Comparison of ENCODE assay signal across 17 cellular contexts in genomic region chrX:1610736-1611135, GRCh38. TPM values are rescaled to one million over a fixed set of nuclear protein-coding genes. Genes with fewer than 3 reads are reported as not detected.
A peak's percentile ranks its signal among the peaks of the same experiment; 100 is the strongest.
DNase-seq lines count a peak whose midpoint lies in the region; ATAC-seq and TF ChIP-seq lines count a peak whose summit lies in the region.
"Had no signal": no experiment of that assay in that cellular context is flagged by ENCODE, and none has a peak within 500 bp of the region (broad histone marks: within the 10 kb centered on the region; RNA-seq: fewer than 3 reads in every experiment).

No MANE protein-coding gene starts in this region.

- no peak for DNase-seq in nephron progenitor cell
- no peak for DNase-seq in MV-4-11 (lab: John Stamatoyannopoulos, UW)
- no peak for DNase-seq in activated naive CD4-positive, alpha-beta T cell treated with anti-CD3 and anti-CD28 coated beads, Interleukin-2, amount 50 U/mL, for 72 hours (ENCODE audit: low spot score in 2 of 2)
- DNase-seq: 8988T; C1 segment of cervical spinal cord; CD4-positive, CD25-positive, alpha-beta regulatory T cell; CD8-positive, alpha-beta memory T cell; COR-L47; GM23248; HFFc6 had no signal

- H3K36me3 Mint-ChIP-seq in nephron progenitor cell (ENCODE audit: low read depth), result no peaks in the 10 kb centered on the region
- H3K36me3 Mint-ChIP-seq in stimulated activated memory B cell treated with anti-CD40 and anti-IgM and Interleukin-4, amounts not matched to agents 10 μg/mL and 1 μg/mL and 100 μg/mL, for 72 hours, result peaks cover under 1% of the 10 kb centered on the region
- H3K36me3 Mint-ChIP-seq in activated naive CD4-positive, alpha-beta T cell treated with anti-CD3 and anti-CD28 coated beads, Interleukin-2, amount 50 U/mL, for 72 hours, result no peaks in the 10 kb centered on the region
- H3K36me3 Mint-ChIP-seq: CD4-positive, CD25-positive, alpha-beta regulatory T cell; CD8-positive, alpha-beta memory T cell had no signal

- H3K79me2 ChIP-seq in OCI-LY3 (ENCODE audit: low read length), result peaks cover 21% of the 10 kb centered on the region

- H3K27me3 ChIP-seq in BLaER1 (no peaks in the 10 kb centered on the region), OCI-LY3 (ENCODE audit: low read depth, low read length) (no peaks in the 10 kb centered on the region)

- peaks cover 18% of the 10 kb centered on the region for H3K4me1 Mint-ChIP-seq in nephron progenitor cell
- H3K4me1 Mint-ChIP-seq in stimulated activated memory B cell treated with anti-CD40 and anti-IgM and Interleukin-4, amounts not matched to agents 10 μg/mL and 1 μg/mL and 100 μg/mL, for 72 hours, result peaks cover 16% of the 10 kb centered on the region
- H3K4me1 Mint-ChIP-seq: CD4-positive, CD25-positive, alpha-beta regulatory T cell; CD8-positive, alpha-beta memory T cell had no signal

- H3K4me2 ChIP-seq in BLaER1 (peak overlapping the region; percentile 54; the same call in 1 of the 2 replicates), OCI-LY3 (ENCODE audit: low read length) (peak overlapping the region; percentile 83)

- peaks cover 2% of the 10 kb centered on the region; the same call in 1 of the 2 replicates for H4K20me1 ChIP-seq in BLaER1
- H4K20me1 ChIP-seq in OCI-LY3 (ENCODE audit: insufficient read depth, low read length), result no peaks in the 10 kb centered on the region

- no peak overlapping the region for H3K4me3 Mint-ChIP-seq in nephron progenitor cell
- H3K4me3 Mint-ChIP-seq in stimulated activated memory B cell treated with anti-CD40 and anti-IgM and Interleukin-4, amounts not matched to agents 10 μg/mL and 1 μg/mL and 100 μg/mL, for 72 hours, result no peak overlapping the region
- H3K4me3 Mint-ChIP-seq: CD8-positive, alpha-beta memory T cell; HFFc6 had no signal

- H3K9me3 ChIP-seq in BLaER1 (no peaks in the 10 kb centered on the region), OCI-LY3 (ENCODE audit: insufficient read depth, low read length) (no peaks in the 10 kb centered on the region)

- no peaks in the 10 kb centered on the region for H3K9me3 Mint-ChIP-seq in nephron progenitor cell
- no peaks in the 10 kb centered on the region for H3K9me3 Mint-ChIP-seq in stimulated activated memory B cell treated with anti-CD40 and anti-IgM and Interleukin-4, amounts not matched to agents 10 μg/mL and 1 μg/mL and 100 μg/mL, for 72 hours
- H3K9me3 Mint-ChIP-seq in activated naive CD4-positive, alpha-beta T cell treated with anti-CD3 and anti-CD28 coated beads, Interleukin-2, amount 50 U/mL, for 72 hours, result no peaks in the 10 kb centered on the region
- H3K9me3 Mint-ChIP-seq: CD4-positive, CD25-positive, alpha-beta regulatory T cell; CD8-positive, alpha-beta memory T cell; HFFc6 had no signal

- H3K27me3 Mint-ChIP-seq in nephron progenitor cell (ENCODE audit: low read depth, poor library complexity), result peaks cover 8% of the 10 kb centered on the region
- H3K27me3 Mint-ChIP-seq in stimulated activated memory B cell treated with anti-CD40 and anti-IgM and Interleukin-4, amounts not matched to agents 10 μg/mL and 1 μg/mL and 100 μg/mL, for 72 hours, result peaks cover 23% of the 10 kb centered on the region
- H3K27me3 Mint-ChIP-seq: CD4-positive, CD25-positive, alpha-beta regulatory T cell had no signal

- H3K27ac ChIP-seq in BLaER1 (no peak overlapping the region), OCI-LY3 (ENCODE audit: low read length) (peak overlapping the region; percentile 81)
- H3K27ac ChIP-seq: GM23248 had no signal

- H3K4me3 ChIP-seq in BLaER1, result no peak overlapping the region
- H3K4me3 ChIP-seq in OCI-LY3 (ENCODE audit: low read length), result peak overlapping the region; percentile 78
- H3K4me3 ChIP-seq: GM23248 had no signal

- TF ChIP-seq CTCF in OCI-LY3 (IDR thresholded peaks at IDR 0.05; ENCODE audit: low read depth, low read length) (no peak), nephron progenitor cell (IDR thresholded peaks at IDR 0.05) (no peak)

- peak overlapping the region; percentile 37 for H2AFZ ChIP-seq in OCI-LY3 (ENCODE audit: low read depth, low read length)
- H2AFZ ChIP-seq: GM23248 had no signal

- ATAC-seq in stimulated activated memory B cell treated with anti-CD40 and anti-IgM and Interleukin-4, amounts not matched to agents 10 μg/mL and 1 μg/mL and 100 μg/mL, for 72 hours, result no peak
- no peak for ATAC-seq in esophagus mucosa
- ATAC-seq in activated naive CD4-positive, alpha-beta T cell treated with anti-CD3 and anti-CD28 coated beads, Interleukin-2, amount 50 U/mL, for 72 hours, result no peak
- ATAC-seq in HG02885 (IDR thresholded peaks at IDR 0.05; ENCODE audit: poor library complexity, unreplicated experiment), result no peak
- ATAC-seq: HCT116 had no signal

- peaks cover 22% of the 10 kb centered on the region for H3K4me1 ChIP-seq in BLaER1
- peaks cover 38% of the 10 kb centered on the region for H3K4me1 ChIP-seq in OCI-LY3 (ENCODE audit: low read length)

- peaks cover 18% of the 10 kb centered on the region for H3K36me3 ChIP-seq in BLaER1
- peaks cover 7% of the 10 kb centered on the region for H3K36me3 ChIP-seq in OCI-LY3 (replicated peaks; ENCODE audit: low read depth, low read length)

- H3K9ac ChIP-seq in BLaER1 (no peak overlapping the region), OCI-LY3 (ENCODE audit: low read length) (peak overlapping the region; percentile 95; the same call in 1 of the 2 replicates)
- H3K9ac ChIP-seq: GM23248 had no signal

- H3K27ac Mint-ChIP-seq in nephron progenitor cell, result peak overlapping the region; percentile 95
- peak overlapping the region; percentile 64 for H3K27ac Mint-ChIP-seq in stimulated activated memory B cell treated with anti-CD40 and anti-IgM and Interleukin-4, amounts not matched to agents 10 μg/mL and 1 μg/mL and 100 μg/mL, for 72 hours
- H3K27ac Mint-ChIP-seq in activated naive CD4-positive, alpha-beta T cell treated with anti-CD3 and anti-CD28 coated beads, Interleukin-2, amount 50 U/mL, for 72 hours, result no peak overlapping the region
- H3K27ac Mint-ChIP-seq: CD4-positive, CD25-positive, alpha-beta regulatory T cell; CD8-positive, alpha-beta memory T cell; HFFc6 had no signal

RNA-seq across cellular contexts. Expression of gene ASMT, which starts 4.1 kb away (rescaled TPM):
- total RNA-seq in esophagus mucosa, result not detected
- total RNA-seq in activated naive CD4-positive, alpha-beta T cell treated with anti-CD3 and anti-CD28 coated beads, Interleukin-2, amount 50 U/mL, for 72 hours, result 1 to 10 TPM in 1 of 2 donors, not detected in 1; 1.1 TPM
- total RNA-seq: A673; CD4-positive, CD25-positive, alpha-beta regulatory T cell; GM23248 had no signal

RNA-seq across cellular contexts. Expression of gene AKAP17A, which starts 19.3 kb away (rescaled TPM):
- total RNA-seq in esophagus mucosa, result 13.0 TPM
- 10 to 100 TPM; 48.6 to 70.1 TPM for total RNA-seq in activated naive CD4-positive, alpha-beta T cell treated with anti-CD3 and anti-CD28 coated beads, Interleukin-2, amount 50 U/mL, for 72 hours

Comparison
In these comparisons a context has a peak if more than half of its experiments do, and no peak if none do; other contexts are left out.
1. H3K27ac Mint-ChIP-seq: peak in nephron progenitor cell (single experiment) and stimulated activated memory B cell treated with anti-CD40 and anti-IgM and Interleukin-4, amounts not matched to agents 10 μg/mL and 1 μg/mL and 100 μg/mL, for 72 hours (single experiment); none in activated naive CD4-positive, alpha-beta T cell treated with anti-CD3 and anti-CD28 coated beads, Interleukin-2, amount 50 U/mL, for 72 hours (0 of 2).